Comparison of ENCODE assay signal across 17 cellular contexts in genomic region chr17:80604007-80604728, GRCh38. TPM values are rescaled to one million over a fixed set of nuclear protein-coding genes. Genes with fewer than 3 reads are reported as not detected.
DNase-seq lines count a peak whose midpoint lies in the region; ATAC-seq and TF ChIP-seq lines count a peak whose summit lies in the region.
"Had no signal": no experiment of that assay in that cellular context is flagged by ENCODE, and none has a peak within 500 bp of the region (broad histone marks: within the 10 kb centered on the region; RNA-seq: fewer than 3 reads in every experiment).

No MANE protein-coding gene starts in this region.

- H3K36me3 Mint-ChIP-seq in CD4-positive, alpha-beta memory T cell, result peaks cover 5 to 7% of the 10 kb centered on the region in 2 donors
- peaks cover 2% of the 10 kb centered on the region for H3K36me3 Mint-ChIP-seq in IgD-negative memory B cell
- no peaks in the 10 kb centered on the region for H3K36me3 Mint-ChIP-seq in central memory CD8-positive, alpha-beta T cell (ENCODE audit: insufficient read depth)

- H3K9me3 ChIP-seq in CD4-positive, alpha-beta memory T cell (ENCODE audit: control insufficient read depth in 1 of 2, low read length in 2 of 2), result no peaks in the 10 kb centered on the region
- no peaks in the 10 kb centered on the region for H3K9me3 ChIP-seq in transverse colon
- H3K9me3 ChIP-seq: esophagus squamous epithelium, prostate gland, spleen, upper lobe of left lung had no signal

- CTCF ChIA-PET in CD4-positive, alpha-beta memory T cell (lab: Charles Lee; ENCODE audit: partially characterized antibody), result interaction anchor here (1.3 to 2.0 kb wide), 3 partner anchors 11 to 99 kb away, joined by 3 to 6 read pairs (median 5); no protein-coding TSS in a partner anchor

- TF ChIP-seq CTCF in transverse colon (IDR thresholded peaks at IDR 0.05), result no peak

- POLR2A ChIA-PET in CD4-positive, alpha-beta memory T cell (lab: Charles Lee; ENCODE audit: partially characterized antibody), result interaction anchor here (0.6 kb wide), 1 partner anchor 1040 kb away, joined by 3 read pairs; no protein-coding TSS in a partner anchor

- no peak for ATAC-seq in central memory CD8-positive, alpha-beta T cell (replicated peaks; ENCODE audit: extremely low read depth, poor library complexity, severe bottlenecking)
- ATAC-seq: WTC11 had no signal

- peak overlapping the region in 5 of 7 donors; percentile 49 to 92 (median 85) for H3K27ac Mint-ChIP-seq in CD4-positive, alpha-beta memory T cell
- H3K27ac Mint-ChIP-seq in IgD-negative memory B cell, result peak overlapping the region in 2 of 3 donors; percentile 44 to 65
- peak overlapping the region; percentile 68 for H3K27ac Mint-ChIP-seq in central memory CD8-positive, alpha-beta T cell (ENCODE audit: low read depth)
- H3K27ac Mint-ChIP-seq: WTC11 had no signal

- 93 to 96% methylated on average over 6 to 7 of the region's 7 CpGs for WGBS in transverse colon (ENCODE audit: low coverage in 1 of 2), 2 donors

- peaks cover 46 to 72% (median 61%) of the 10 kb centered on the region in 4 donors for H3K4me1 Mint-ChIP-seq in CD4-positive, alpha-beta memory T cell
- H3K4me1 Mint-ChIP-seq in IgD-negative memory B cell, result peaks cover 26 to 35% (median 32%) of the 10 kb centered on the region in 3 donors
- H3K4me1 Mint-ChIP-seq in central memory CD8-positive, alpha-beta T cell, result peaks cover 61% of the 10 kb centered on the region

- no peak for TF ChIP-seq POLR2A in transverse colon (IDR thresholded peaks at IDR 0.05)

- no peak for DNase-seq in CD4-positive, alpha-beta memory T cell
- DNase-seq in SIG-M5 (lab: John Stamatoyannopoulos, UW) (peak; percentile 25), head of caudate nucleus (no peak), transverse colon (no peak)
- DNase-seq in central memory CD8-positive, alpha-beta T cell (ENCODE audit: low spot score in 2 of 2), result no peak
- DNase-seq in stimulated activated naive CD4-positive, alpha-beta T cell treated with Interleukin-2 at 50 U/mL for 16 hours (lab: John Stamatoyannopoulos, UW), result no peak
- no peak for DNase-seq in stimulated activated naive CD4-positive, alpha-beta T cell (lab: John Stamatoyannopoulos, UW)
- DNase-seq: activated CD8-positive, alpha-beta memory T cell treated with anti-CD3 and anti-CD28 coated beads, Interleukin-2, amount 50 U/mL, for 48 hours; DMS 273 treated with DMSO at 0.1 percent for 48 hours; esophagus squamous epithelium; glutamatergic neuron; NCI-H526 treated with DMSO at 0.1 percent for 48 hours; spleen; upper lobe of left lung had no signal

- no peak for TF ChIP-seq EP300 in transverse colon (IDR thresholded peaks at IDR 0.05; ENCODE audit: low read depth)

- no peak overlapping the region for H3K4me3 ChIP-seq in CD4-positive, alpha-beta memory T cell (ENCODE audit: low read length in 2 of 2)
- no peak overlapping the region for H3K4me3 ChIP-seq in transverse colon
- H3K4me3 ChIP-seq: esophagus squamous epithelium, prostate gland, spleen, upper lobe of left lung had no signal

- no peaks in the 10 kb centered on the region for H3K27me3 ChIP-seq in CD4-positive, alpha-beta memory T cell (ENCODE audit: insufficient read depth, low read length)
- no peaks in the 10 kb centered on the region for H3K27me3 ChIP-seq in transverse colon
- H3K27me3 ChIP-seq: esophagus squamous epithelium, spleen, upper lobe of left lung had no signal

- H3K27me3 Mint-ChIP-seq in CD4-positive, alpha-beta memory T cell, result no peaks in the 10 kb centered on the region
- H3K27me3 Mint-ChIP-seq in IgD-negative memory B cell, result no peaks in the 10 kb centered on the region
- H3K27me3 Mint-ChIP-seq in central memory CD8-positive, alpha-beta T cell, result no peaks in the 10 kb centered on the region

- H3K9me3 Mint-ChIP-seq in CD4-positive, alpha-beta memory T cell, result no peaks in the 10 kb centered on the region
- no peaks in the 10 kb centered on the region for H3K9me3 Mint-ChIP-seq in IgD-negative memory B cell
- H3K9me3 Mint-ChIP-seq in central memory CD8-positive, alpha-beta T cell, result no peaks in the 10 kb centered on the region

- H3K27ac ChIP-seq in CD4-positive, alpha-beta memory T cell (ENCODE audit: low read depth, low read length), result no peak overlapping the region
- H3K27ac ChIP-seq in transverse colon, result no peak overlapping the region
- H3K27ac ChIP-seq: esophagus squamous epithelium, prostate gland, upper lobe of left lung had no signal

- no peaks in the 10 kb centered on the region for H3K36me3 ChIP-seq in CD4-positive, alpha-beta memory T cell (ENCODE audit: insufficient read depth, low read length)
- H3K36me3 ChIP-seq in transverse colon, result no peaks in the 10 kb centered on the region
- H3K36me3 ChIP-seq: esophagus squamous epithelium, prostate gland, spleen, upper lobe of left lung had no signal

- peaks cover 51% of the 10 kb centered on the region for H3K4me1 ChIP-seq in CD4-positive, alpha-beta memory T cell (ENCODE audit: insufficient read depth, low read length)
- H3K4me1 ChIP-seq in transverse colon, result peaks cover 9 to 35% (median 25%) of the 10 kb centered on the region in 4 donors
- H3K4me1 ChIP-seq: prostate gland had no signal

- intact Hi-C loops in CD4-positive, alpha-beta memory T cell (cut with micrococcal nuclease), result no loop called here
- intact Hi-C loops in head of caudate nucleus (cut with DNase I), result no loop called here
- intact Hi-C loops in transverse colon (cut with DNase I; ENCODE audit: low total_unique reads), result no loop called here

- H3K4me3 Mint-ChIP-seq in CD4-positive, alpha-beta memory T cell, result peak overlapping the region in 1 of 8 donors; percentile 58
- peak overlapping the region in 2 of 4 donors; percentile 17 to 39 for H3K4me3 Mint-ChIP-seq in IgD-negative memory B cell
- H3K4me3 Mint-ChIP-seq in central memory CD8-positive, alpha-beta T cell, result no peak overlapping the region
- H3K4me3 Mint-ChIP-seq: WTC11 had no signal

- in situ Hi-C loops in transverse colon (cut with MboI; ENCODE audit: low pct_ligation_motif_present in 1 of 4, low pct_unique_long_range_greater_than_20kb in 1 of 4, low sequenced_read_pairs in 3 of 4), result no loop called here

RNA-seq across cellular contexts. Expression of gene RPTOR, which starts 59.5 kb away (rescaled TPM):
- total RNA-seq in CD4-positive, alpha-beta memory T cell, result 10 to 100 TPM; 48.5 to 51.8 TPM
- 10 to 100 TPM in 1 of 2 donors, 1 to 10 TPM in 1; 2.4 to 10.8 TPM for polyA plus RNA-seq in CD4-positive, alpha-beta memory T cell
- 9.9 TPM for polyA plus RNA-seq in IgD-negative memory B cell
- total RNA-seq in transverse colon, result 10 to 100 TPM; 28.9 to 79.3 (median 48.0) TPM
